Comparison of ENCODE assay signal across 10 cellular contexts in genomic region chr5:157652377-157652692, GRCh38. TPM values are rescaled to one million over a fixed set of nuclear protein-coding genes. Genes with fewer than 3 reads are reported as not detected.
DNase-seq lines count a peak whose midpoint lies in the region; ATAC-seq, FAIRE-seq and TF ChIP-seq lines count a peak whose summit lies in the region.
"Had no signal": no experiment of that assay in that cellular context is flagged by ENCODE, and none has a peak within 500 bp of the region (broad histone marks: within the 10 kb centered on the region; RNA-seq: fewer than 3 reads in every experiment).

Gene SOX30, minus strand, starts transcription at chr5:157652438. Its CDS starts 360 bp downstream, at chr5:157652078.

- H3K9me3 ChIP-seq in GM23248 (ENCODE audit: low read depth) (no peaks in the 10 kb centered on the region), iPS DF 6.9 (ENCODE audit: control insufficient read depth, insufficient read depth, low read length) (no peaks in the 10 kb centered on the region; the same call in 1 of the 2 replicates), small intestine (ENCODE audit: control insufficient read depth, low read depth) (no peaks in the 10 kb centered on the region)

- in situ Hi-C loops in GM23248 (cut with MboI), result no loop called here

- H3K4me1 ChIP-seq in GM23248 (ENCODE audit: insufficient read depth) (no peaks in the 10 kb centered on the region), iPS DF 6.9 (ENCODE audit: control insufficient read depth, insufficient read depth, low read length) (no peaks in the 10 kb centered on the region), small intestine (ENCODE audit: control insufficient read depth in 2 of 2, insufficient read depth in 1 of 2, low read depth in 1 of 2, low read length in 1 of 2) (peaks cover 0 to 2% of the 10 kb centered on the region in 2 donors)

- TF ChIP-seq POLR2A in erythroblast (IDR thresholded peaks at IDR 0.05; ENCODE audit: low read length), result no peak

- no peak for DNase-seq in GM23248
- no peak for DNase-seq in activated T-helper 2 cell treated with anti-CD3 and anti-CD28 coated beads, Interferon-gamma antibody, Interleukin-2, Interleukin-4, amounts not matched to agents 10 μg/mL and 5 μg/mL and 100 μg/mL, durations not matched to agents 14 hours and 24 hours and 36 hours (ENCODE audit: low spot score)
- DNase-seq in iPS DF 6.9 (ENCODE audit: low read depth, low spot score), result no peak
- DNase-seq in small intestine, result no peak
- DNase-seq in NCI-H1930 (lab: John Stamatoyannopoulos, UW), result no peak
- no peak for DNase-seq in erythroblast (lab: John Stamatoyannopoulos, UW)
- DNase-seq: SK-N-SH had no signal

- H3K27ac Mint-ChIP-seq in activated T-helper 2 cell treated with anti-CD3 and anti-CD28 coated beads, Interferon-gamma antibody, Interleukin-2, Interleukin-4, amounts not matched to agents 10 μg/mL and 5 μg/mL and 100 μg/mL, durations not matched to agents 14 hours and 24 hours and 36 hours, result peak within 1 kb of the TSS; percentile 68

- H3K27ac ChIP-seq in GM23248 (no peak within 1 kb of the TSS), iPS DF 6.9 (ENCODE audit: low read length) (no peak within 1 kb of the TSS), small intestine (ENCODE audit: low read depth in 1 of 2, low read length in 1 of 2) (peak within 1 kb of the TSS; percentile 53 to 80)

- H3K9me2 ChIP-seq in GM23248 (ENCODE audit: insufficient read depth), result no peaks in the 10 kb centered on the region
- H3K9me2 ChIP-seq: SK-N-SH had no signal

- no peaks in the 10 kb centered on the region for H3K27me3 ChIP-seq in GM23248 (replicated peaks; ENCODE audit: insufficient read depth)
- no peaks in the 10 kb centered on the region for H3K27me3 ChIP-seq in iPS DF 6.9 (ENCODE audit: control insufficient read depth, insufficient read depth, low read length)
- no peaks in the 10 kb centered on the region for H3K27me3 ChIP-seq in small intestine (ENCODE audit: control insufficient read depth in 2 of 2, insufficient read depth in 2 of 2, low read length in 2 of 2)

- H4K20me1 ChIP-seq in GM23248 (ENCODE audit: insufficient read depth), result no peaks in the 10 kb centered on the region

- peak within 1 kb of the TSS; percentile 30 for H3K4me2 ChIP-seq in GM23248 (ENCODE audit: unreplicated experiment)
- H3K4me2 ChIP-seq: SK-N-SH had no signal

- WGBS in GM23248 (ENCODE audit: low coverage in 1 of 2, low lambda C conversion rate in 2 of 2, missing lambda C conversion rate in 2 of 2), 2 experiments, result 96 to 98% methylated on average over 15 of the region's 15 CpGs
- no CpG with 5 or more reads among the region's 15 CpGs for WGBS in iPS DF 6.9 (ENCODE audit: insufficient coverage, insufficient read length)
- WGBS in small intestine, 3 donors, result 95 to 97% (median 95%) methylated on average over 15 of the region's 15 CpGs

- H3F3A ChIP-seq in GM23248 (ENCODE audit: insufficient read depth), result no peaks in the 10 kb centered on the region

- intact Hi-C loops in activated T-helper 2 cell treated with anti-CD3 and anti-CD28 coated beads, Interferon-gamma antibody, Interleukin-2, Interleukin-4, amounts not matched to agents 10 μg/mL and 5 μg/mL and 100 μg/mL, durations not matched to agents 14 hours and 24 hours and 36 hours (cut with micrococcal nuclease), result loop anchor here (5.0 kb wide), 1 partner anchor 40 kb away; no protein-coding TSS in a partner anchor

- H3K4me1 Mint-ChIP-seq in activated T-helper 2 cell treated with anti-CD3 and anti-CD28 coated beads, Interferon-gamma antibody, Interleukin-2, Interleukin-4, amounts not matched to agents 10 μg/mL and 5 μg/mL and 100 μg/mL, durations not matched to agents 14 hours and 24 hours and 36 hours (ENCODE audit: low read depth), result peaks cover 19% of the 10 kb centered on the region

- peak within 1 kb of the TSS; percentile 54; the same call in 1 of the 2 replicates for H3K9ac ChIP-seq in GM23248
- H3K9ac ChIP-seq: SK-N-SH had no signal

- peak within 1 kb of the TSS; percentile 82 for H2AFZ ChIP-seq in GM23248

- peaks cover 38% of the 10 kb centered on the region for H3K9me3 Mint-ChIP-seq in activated T-helper 2 cell treated with anti-CD3 and anti-CD28 coated beads, Interferon-gamma antibody, Interleukin-2, Interleukin-4, amounts not matched to agents 10 μg/mL and 5 μg/mL and 100 μg/mL, durations not matched to agents 14 hours and 24 hours and 36 hours

- no peak for FAIRE-seq in small intestine (lab: Jason Lieb, UNC)
- FAIRE-seq: GM12892 had no signal

- ATAC-seq in GM18502 (IDR thresholded peaks at IDR 0.05; ENCODE audit: poor library complexity, unreplicated experiment), result no peak
- no peak for ATAC-seq in HG03378 (IDR thresholded peaks at IDR 0.05; ENCODE audit: unreplicated experiment)

- H3K79me2 ChIP-seq in GM23248 (ENCODE audit: insufficient read depth), result no peaks in the 10 kb centered on the region

- H3K36me3 Mint-ChIP-seq in activated T-helper 2 cell treated with anti-CD3 and anti-CD28 coated beads, Interferon-gamma antibody, Interleukin-2, Interleukin-4, amounts not matched to agents 10 μg/mL and 5 μg/mL and 100 μg/mL, durations not matched to agents 14 hours and 24 hours and 36 hours (ENCODE audit: low read depth), result peaks cover 20% of the 10 kb centered on the region

- H3K36me3 ChIP-seq in GM23248 (ENCODE audit: low read depth) (no peaks in the 10 kb centered on the region), iPS DF 6.9 (ENCODE audit: control insufficient read depth, insufficient read depth, low read length) (no peaks in the 10 kb centered on the region), small intestine (ENCODE audit: control insufficient read depth in 2 of 2, insufficient read depth in 2 of 2, low read length in 2 of 2) (no peaks in the 10 kb centered on the region)

- no peaks in the 10 kb centered on the region for H3K27me3 Mint-ChIP-seq in activated T-helper 2 cell treated with anti-CD3 and anti-CD28 coated beads, Interferon-gamma antibody, Interleukin-2, Interleukin-4, amounts not matched to agents 10 μg/mL and 5 μg/mL and 100 μg/mL, durations not matched to agents 14 hours and 24 hours and 36 hours (ENCODE audit: low read depth)

- H3K4me3 ChIP-seq in GM23248 (peak within 1 kb of the TSS; percentile 60), iPS DF 6.9 (ENCODE audit: low read length) (peak within 1 kb of the TSS; percentile 39; the same call in 1 of the 2 replicates), small intestine (ENCODE audit: low read depth in 1 of 2, low read length in 2 of 2) (peak within 1 kb of the TSS; percentile 32 to 58)

- peak within 1 kb of the TSS; percentile 65 for H3K4me3 Mint-ChIP-seq in activated T-helper 2 cell treated with anti-CD3 and anti-CD28 coated beads, Interferon-gamma antibody, Interleukin-2, Interleukin-4, amounts not matched to agents 10 μg/mL and 5 μg/mL and 100 μg/mL, durations not matched to agents 14 hours and 24 hours and 36 hours (ENCODE audit: low read depth)

RNA-seq across cellular contexts. Expression of gene SOX30, which starts in this region (rescaled TPM):
- not detected in 2 replicates for total RNA-seq in GM23248 (2014; rRNA removed; shearing (Covaris generic))
- polyA plus RNA-seq in GM23248 (2016; fragmentation: Nextera tagmentation; extraction: Ambion mirVana), result 0.08 TPM in 2 replicates
- total RNA-seq in activated T-helper 2 cell treated with anti-CD3 and anti-CD28 coated beads, Interferon-gamma antibody, Interleukin-2, Interleukin-4, amounts not matched to agents 10 μg/mL and 5 μg/mL and 100 μg/mL, durations not matched to agents 14 hours and 24 hours and 36 hours, result 0.11 TPM in 2 replicates
- polyA plus RNA-seq in small intestine, result under 1 TPM in 2 of 3 donors, not detected in 1; 0.15 to 0.22 TPM

Comparison
In these comparisons a context has a peak if more than half of its experiments do, and no peak if none do; other contexts are left out.
1. H3K27ac ChIP-seq: peak in small intestine (2 of 2); none in GM23248 (single experiment) and iPS DF 6.9 (single experiment).
2. Peak in every context shown above with its lines, with median percentiles within 50 percentile points of each other: H3K4me3 ChIP-seq.